In genomic region chr20:53950031-53950430, GRCh38 we compare ENCODE assay signal across 8 cellular contexts.
DNase-seq lines count a peak whose midpoint lies in the region; ATAC-seq and TF ChIP-seq lines count a peak whose summit lies in the region.

No MANE protein-coding gene starts in this region.

- peak overlapping the region; percentile 13 to 100 (median 98) for H3K27ac Mint-ChIP-seq in CD8-positive, alpha-beta memory T cell
- H3K27ac Mint-ChIP-seq in activated naive CD8-positive, alpha-beta T cell = peak overlapping the region; percentile 96
- peak overlapping the region; percentile 94 to 99 (median 99) for H3K27ac Mint-ChIP-seq in naive thymus-derived CD8-positive, alpha-beta T cell

- peaks cover 29% of the 10 kb centered on the region for H3K4me1 ChIP-seq in CD8-positive, alpha-beta memory T cell (ENCODE audit: insufficient read depth, low read length)
- peaks cover 13% of the 10 kb centered on the region for H3K4me1 ChIP-seq in lower lobe of right lung

- H3K27me3 ChIP-seq in CD8-positive, alpha-beta memory T cell (ENCODE audit: insufficient read depth, low read length, poor library complexity, severe bottlenecking) = no peaks in the 10 kb centered on the region
- H3K27me3 ChIP-seq in lower lobe of right lung (ENCODE audit: low read depth) = no peaks in the 10 kb centered on the region

- CTCF ChIA-PET in CD8-positive, alpha-beta memory T cell (lab: Charles Lee) = interaction anchor here (0.7 to 2.6 kb wide), 8 partner anchors 10 to 538 kb away, joined by 3 to 18 read pairs (median 4); no protein-coding TSS in a partner anchor

- no peak for DNase-seq in CD8-positive, alpha-beta memory T cell
- no peak for DNase-seq in naive thymus-derived CD8-positive, alpha-beta T cell
- no peak for DNase-seq in anterior cingulate cortex (lab: John Stamatoyannopoulos, UW)
- DNase-seq in lower lobe of right lung = no peak
- DNase-seq in T1000 (lab: John Stamatoyannopoulos, UW) = no peak
- DNase-seq in HuH-7 (ENCODE audit: low spot score) = no peak

- H3K4me3 ChIP-seq in CD8-positive, alpha-beta memory T cell (ENCODE audit: low read length) = no peak overlapping the region
- H3K4me3 ChIP-seq in lower lobe of right lung = no peak overlapping the region

- peaks cover 0 to 16% (median 8%) of the 10 kb centered on the region in 5 donors for H3K9me3 Mint-ChIP-seq in CD8-positive, alpha-beta memory T cell
- peaks cover 9% of the 10 kb centered on the region for H3K9me3 Mint-ChIP-seq in activated naive CD8-positive, alpha-beta T cell (ENCODE audit: low read depth)
- peaks cover 0 to 19% (median 6%) of the 10 kb centered on the region in 9 donors for H3K9me3 Mint-ChIP-seq in naive thymus-derived CD8-positive, alpha-beta T cell

- POLR2A ChIA-PET in CD8-positive, alpha-beta memory T cell (lab: Charles Lee) = no interaction called here
- POLR2A ChIA-PET in naive thymus-derived CD8-positive, alpha-beta T cell (lab: Charles Lee) = interaction anchor here (0.6 to 1.4 kb wide), 5 partner anchors 14 to 370 kb away, joined by 3 to 5 read pairs (median 3); no protein-coding TSS in a partner anchor

- peak; percentile 5 for ATAC-seq in HG02885 (IDR thresholded peaks at IDR 0.05; ENCODE audit: poor library complexity, unreplicated experiment)
- no peak for ATAC-seq in naive thymus-derived CD8-positive, alpha-beta T cell
- ATAC-seq in lower lobe of right lung = no peak

- peaks cover 1 to 25% (median 3%) of the 10 kb centered on the region in 3 donors for H3K36me3 Mint-ChIP-seq in CD8-positive, alpha-beta memory T cell
- H3K36me3 Mint-ChIP-seq in activated naive CD8-positive, alpha-beta T cell = peaks cover 14% of the 10 kb centered on the region
- H3K36me3 Mint-ChIP-seq in naive thymus-derived CD8-positive, alpha-beta T cell = peaks cover 0 to 10% (median 4%) of the 10 kb centered on the region in 3 donors

- no peak for TF ChIP-seq CTCF in lower lobe of right lung (IDR thresholded peaks at IDR 0.05)

- intact Hi-C loops in lower lobe of right lung (cut with DNase I) = no loop called here

- H3K36me3 ChIP-seq in CD8-positive, alpha-beta memory T cell (ENCODE audit: insufficient read depth, low read length) = no peaks in the 10 kb centered on the region
- H3K36me3 ChIP-seq in lower lobe of right lung = no peaks in the 10 kb centered on the region

- H3K4me1 Mint-ChIP-seq in CD8-positive, alpha-beta memory T cell = peaks cover 29 to 40% (median 38%) of the 10 kb centered on the region in 3 donors
- H3K4me1 Mint-ChIP-seq in activated naive CD8-positive, alpha-beta T cell (ENCODE audit: low read depth) = peaks cover 40% of the 10 kb centered on the region
- peaks cover 25 to 37% (median 33%) of the 10 kb centered on the region in 4 donors for H3K4me1 Mint-ChIP-seq in naive thymus-derived CD8-positive, alpha-beta T cell

- no peaks in the 10 kb centered on the region for H3K9me3 ChIP-seq in CD8-positive, alpha-beta memory T cell (ENCODE audit: low read length)
- H3K9me3 ChIP-seq in lower lobe of right lung = peaks cover 6% of the 10 kb centered on the region

- H3K4me3 Mint-ChIP-seq in CD8-positive, alpha-beta memory T cell = peak overlapping the region; percentile 19 to 84 (median 77)
- H3K4me3 Mint-ChIP-seq in activated naive CD8-positive, alpha-beta T cell = peak overlapping the region; percentile 80
- peak overlapping the region in 8 of 10 donors; percentile 30 to 85 (median 75) for H3K4me3 Mint-ChIP-seq in naive thymus-derived CD8-positive, alpha-beta T cell

- H3K27me3 Mint-ChIP-seq in CD8-positive, alpha-beta memory T cell = no peaks in the 10 kb centered on the region
- H3K27me3 Mint-ChIP-seq in activated naive CD8-positive, alpha-beta T cell = no peaks in the 10 kb centered on the region
- no peaks in the 10 kb centered on the region for H3K27me3 Mint-ChIP-seq in naive thymus-derived CD8-positive, alpha-beta T cell

- H3K27ac ChIP-seq in CD8-positive, alpha-beta memory T cell (ENCODE audit: low read depth, low read length) = no peak overlapping the region
- no peak overlapping the region for H3K27ac ChIP-seq in lower lobe of right lung
